ENCODE assay signal across 30 cellular contexts in genomic region chr10:70736470-70736982, GRCh38. TPM values are rescaled to one million over a fixed set of nuclear protein-coding genes. Genes with fewer than 3 reads are reported as not detected.
"Had no signal": no experiment of that assay in that cellular context is flagged by ENCODE, and none has a peak within 500 bp of the region (broad histone marks: within the 10 kb centered on the region; RNA-seq: fewer than 3 reads in every experiment).

No MANE protein-coding gene starts in this region.

- FAIRE-seq: endometrium, urothelium cell line had no signal

- H3K4me3 ChIP-seq: cardiac muscle cell, coronary artery, esophagus squamous epithelium, heart right ventricle, left lung, lung, prostate gland, right atrium auricular region, testis, tibial nerve, upper lobe of left lung had no signal

- H3K27ac ChIP-seq: cardiac muscle cell, coronary artery, esophagus squamous epithelium, heart right ventricle, left lung, prostate gland, right atrium auricular region, testis, tibial nerve, upper lobe of left lung had no signal

- H3K4me1 ChIP-seq: esophagus squamous epithelium, left lung, prostate gland, right atrium auricular region, testis, upper lobe of left lung had no signal

- ATAC-seq: effector memory CD8-positive, alpha-beta T cell; heart right ventricle; left lung; natural killer cell; sciatic nerve; stimulated activated effector memory CD8-positive, alpha-beta T cell treated with anti-CD3 and anti-CD28 coated beads, Interleukin-12 subunit alpha, Interleukin-12 subunit beta, amount 100 ng/mL, for 72 hours; stimulated activated naive CD8-positive, alpha-beta T cell treated with anti-CD3 and anti-CD28 coated beads, Interleukin-15, Interleukin-2, amounts not matched to agents 100 U/mL and 50 U/mL, for 24 hours had no signal

- H3K27me3 ChIP-seq: cardiac muscle cell, esophagus squamous epithelium, heart right ventricle, left lung, right atrium auricular region, testis, tibial nerve, upper lobe of left lung had no signal

- H3K9me3 ChIP-seq: esophagus squamous epithelium, heart right ventricle, left lung, prostate gland, right atrium auricular region, testis, tibial nerve, upper lobe of left lung had no signal

- H3K36me3 ChIP-seq: cardiac muscle cell, esophagus squamous epithelium, heart right ventricle, left lung, prostate gland, right atrium auricular region, tibial nerve, upper lobe of left lung had no signal

- DNase-seq: effector memory CD8-positive, alpha-beta T cell; erythroblast; esophagus squamous epithelium; foreskin melanocyte; glutamatergic neuron; heart right ventricle; hippocampal formation; immature natural killer cell; islet precursor cell; left lung; natural killer cell; stimulated activated CD4-positive, alpha-beta T cell treated with anti-CD3 and anti-CD28 coated beads, Interleukin-2, amount 100 ng/mL, for 24 hours; stimulated activated CD4-positive, alpha-beta T cell treated with anti-CD3 and anti-CD28 coated beads, Interleukin-4, amount 100 ng/mL, for 24 hours; stimulated activated naive CD8-positive, alpha-beta T cell treated with anti-CD3 and anti-CD28 coated beads, Interleukin-15, Interleukin-2, amounts not matched to agents 100 U/mL and 50 U/mL, for 24 hours; substantia nigra; testis; upper lobe of left lung had no signal

RNA-seq across cellular contexts. Expression of gene TBATA, which starts 48.7 kb away (rescaled TPM):
- total RNA-seq: cardiac muscle cell, dermis microvascular lymphatic vessel endothelial cell, esophagus squamous epithelium, heart right ventricle, left lung, lung, mononuclear cell, osteocyte, right atrium auricular region, sciatic nerve, tibial nerve, upper lobe of left lung had no signal
- polyA plus RNA-seq: cardiac muscle cell, heart right ventricle, immature natural killer cell, lung had no signal
